19 cellular contexts compared by ENCODE assay signal in the genomic region with DNA sequence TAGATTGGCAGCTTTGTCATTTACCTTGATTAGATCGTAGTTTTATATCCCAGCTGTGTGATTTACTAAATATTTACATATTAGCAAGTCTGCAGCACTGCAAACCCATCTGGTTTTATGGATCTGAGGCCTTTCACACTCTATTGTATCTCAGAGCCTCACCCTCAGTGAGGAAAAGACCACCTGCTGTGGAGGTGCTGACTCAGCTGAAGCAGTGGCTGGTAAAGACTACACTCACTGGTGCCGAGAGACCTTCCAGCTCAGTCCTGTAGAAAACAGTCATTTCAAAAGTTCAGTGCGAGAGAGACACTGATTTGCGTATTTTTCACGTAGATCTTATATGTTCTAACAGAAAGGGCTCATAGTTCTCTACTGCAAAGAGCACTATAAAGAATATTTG.
"Had no signal": no experiment of that assay in that cellular context is flagged by ENCODE, and none has a peak within 500 bp of the region (broad histone marks: within the 10 kb centered on the region; RNA-seq: fewer than 3 reads in every experiment).

No MANE protein-coding gene starts in this region.

- FAIRE-seq: frontal cortex had no signal

- H3K4me3 Mint-ChIP-seq: activated naive CD8-positive, alpha-beta T cell treated with anti-CD3 and anti-CD28 coated beads, Interleukin-2, amount 10 ng/mL, durations not matched to agents 7 days and 5 days; activated T-cell treated with anti-CD3 and anti-CD28 coated beads, Interleukin-2, amount 50 U/mL, for 72 hours; nephron progenitor cell; type B pancreatic cell had no signal

- DNase-seq: activated CD4-positive, alpha-beta T cell treated with anti-CD3 and anti-CD28 coated beads, Interleukin-2, amount 50 U/mL, for 48 hours; activated CD4-positive, CD25-positive, alpha-beta regulatory T cell treated with anti-CD3 and anti-CD28 coated beads, Interleukin-2, amount 50 U/mL, for 72 hours; activated naive CD8-positive, alpha-beta T cell treated with anti-CD3 and anti-CD28 coated beads, Interleukin-2, amount 10 ng/mL, durations not matched to agents 7 days and 5 days; activated T-cell treated with anti-CD3 and anti-CD28 coated beads, Interleukin-2, amount 50 U/mL, for 72 hours; aorta; colonic mucosa; effector CD4-positive, alpha-beta T cell; heart right ventricle; left ventricle myocardium superior; mesenchymal stem cell; nephron progenitor cell; sigmoid colon; stimulated activated CD4-positive, alpha-beta T cell treated with anti-CD3 and anti-CD28 coated beads, Interleukin-12 subunit alpha, Interleukin-12 subunit beta, amount 100 ng/mL, for 4 hours; stimulated activated naive CD4-positive, alpha-beta T cell treated with Interleukin-2 at 50 U/mL for 16 hours; T-helper 2 cell had no signal

- H3K27me3 ChIP-seq: cardiac muscle cell, colonic mucosa, heart right ventricle, sigmoid colon, suprapubic skin had no signal

- H3K27ac ChIP-seq: cardiac muscle cell, colonic mucosa, heart right ventricle, sigmoid colon, suprapubic skin had no signal

- H3K4me1 ChIP-seq: colonic mucosa, heart right ventricle, sigmoid colon, suprapubic skin had no signal

- H3K4me3 ChIP-seq: cardiac muscle cell, colonic mucosa, heart right ventricle, sigmoid colon, suprapubic skin had no signal

- ATAC-seq: activated T-cell treated with anti-CD3 and anti-CD28 coated beads, Interleukin-2, amount 50 U/mL, for 72 hours; heart right ventricle; left ventricle myocardium superior had no signal

- H3K4me1 Mint-ChIP-seq: activated naive CD8-positive, alpha-beta T cell treated with anti-CD3 and anti-CD28 coated beads, Interleukin-2, amount 10 ng/mL, durations not matched to agents 7 days and 5 days had no signal

- H3K9me3 ChIP-seq: colonic mucosa, sigmoid colon, suprapubic skin had no signal

- H3K36me3 ChIP-seq: cardiac muscle cell, colonic mucosa had no signal

- H3K36me3 Mint-ChIP-seq: activated naive CD8-positive, alpha-beta T cell treated with anti-CD3 and anti-CD28 coated beads, Interleukin-2, amount 10 ng/mL, durations not matched to agents 7 days and 5 days had no signal

- H3K27me3 Mint-ChIP-seq: activated naive CD8-positive, alpha-beta T cell treated with anti-CD3 and anti-CD28 coated beads, Interleukin-2, amount 10 ng/mL, durations not matched to agents 7 days and 5 days; type B pancreatic cell had no signal

- H3K27ac Mint-ChIP-seq: activated naive CD8-positive, alpha-beta T cell treated with anti-CD3 and anti-CD28 coated beads, Interleukin-2, amount 10 ng/mL, durations not matched to agents 7 days and 5 days; activated T-cell treated with anti-CD3 and anti-CD28 coated beads, Interleukin-2, amount 50 U/mL, for 72 hours; type B pancreatic cell had no signal
